1 cellular context compared by ENCODE assay signal in genomic region chr5:1484416-1485319, GRCh38.
TF ChIP-seq lines count a peak whose summit lies in the region.

No MANE protein-coding gene starts in this region.

TF ChIP-seq in GM12878, 131 proteins besides CTCF, POLR2A, EP300 and RAD21 (continued from another document):
- TF ChIP-seq, protein P1, sequence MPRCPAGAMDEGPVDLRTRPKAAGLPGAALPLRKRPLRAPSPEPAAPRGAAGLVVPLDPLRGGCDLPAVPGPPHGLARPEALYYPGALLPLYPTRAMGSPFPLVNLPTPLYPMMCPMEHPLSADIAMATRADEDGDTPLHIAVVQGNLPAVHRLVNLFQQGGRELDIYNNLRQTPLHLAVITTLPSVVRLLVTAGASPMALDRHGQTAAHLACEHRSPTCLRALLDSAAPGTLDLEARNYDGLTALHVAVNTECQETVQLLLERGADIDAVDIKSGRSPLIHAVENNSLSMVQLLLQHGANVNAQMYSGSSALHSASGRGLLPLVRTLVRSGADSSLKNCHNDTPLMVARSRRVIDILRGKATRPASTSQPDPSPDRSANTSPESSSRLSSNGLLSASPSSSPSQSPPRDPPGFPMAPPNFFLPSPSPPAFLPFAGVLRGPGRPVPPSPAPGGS (IDR thresholded peaks at IDR 0.05; ENCODE audit: borderline replicate concordance, insufficient read depth, low read depth, low read length, poor library complexity, severe bottlenecking) = peak; percentile 94
- TF ChIP-seq ZBED1 (IDR thresholded peaks at IDR 0.05; ENCODE audit: borderline replicate concordance) (peak; percentile 80; the same call in 1 of the 2 replicates), BHLHE40 (IDR thresholded peaks at IDR 0.05; ENCODE audit: borderline replicate concordance in 1 of 2, low read depth in 2 of 2, low read length in 1 of 2) (peak; percentile 83 to 88), ZNF274 (IDR thresholded peaks at IDR 0.05; ENCODE audit: insufficient read depth, insufficient read length) (no peak), HDGF (IDR thresholded peaks at IDR 0.05) (peak; percentile 74; the same call in 1 of the 2 replicates), TBL1XR1 (IDR thresholded peaks at IDR 0.05; ENCODE audit: low read depth, low read length) (peak; percentile 95), BCL11A (IDR thresholded peaks at IDR 0.05; ENCODE audit: low read depth, low read length) (peak; percentile 87), MEF2A (IDR thresholded peaks at IDR 0.05; ENCODE audit: insufficient read depth, low read depth, low read length) (peak; percentile 73; the same call in 1 of the 2 replicates), SP1 (IDR thresholded peaks at IDR 0.05; ENCODE audit: low read depth, low read length) (peak; percentile 69), EED (IDR thresholded peaks at IDR 0.05; ENCODE audit: low read depth) (peak; percentile 83), MAX (IDR thresholded peaks at IDR 0.05; ENCODE audit: low read depth, low read length) (peak; percentile 80; the same call in 1 of the 2 replicates), ETV6 (conservative IDR thresholded peaks at IDR 0.05 in 1 of 2, IDR thresholded peaks at IDR 0.05 in 1 of 2; ENCODE audit: borderline replicate concordance in 1 of 2, low read depth in 1 of 2) (peak in 1 of 2 experiments; percentile 70; a peak in 1 of 4 replicates), E2F8 (IDR thresholded peaks at IDR 0.05; ENCODE audit: low read depth, partially characterized antibody) (no peak), RELA (IDR thresholded peaks at IDR 0.05; ENCODE audit: borderline replicate concordance, partially characterized antibody) (peak; percentile 99), YY1 (IDR thresholded peaks at IDR 0.05; ENCODE audit: low read depth, low read length) (peak; percentile 77), CBFB (IDR thresholded peaks at IDR 0.05; ENCODE audit: low read depth) (peak; percentile 84), LARP7 (IDR thresholded peaks at IDR 0.05) (peak; percentile 64; the same call in 1 of the 2 replicates), CHD1 (IDR thresholded peaks at IDR 0.05; ENCODE audit: low read depth, low read length) (no peak), ZNF687 (IDR thresholded peaks at IDR 0.05) (peak; percentile 89), JUNB (IDR thresholded peaks at IDR 0.05) (peak; percentile 65; the same call in 1 of the 2 replicates), POU2F2 (IDR thresholded peaks at IDR 0.05; ENCODE audit: borderline replicate concordance, low read depth, low read length) (peak; percentile 57; the same call in 1 of the 3 replicates)
- TF ChIP-seq, protein P2, sequence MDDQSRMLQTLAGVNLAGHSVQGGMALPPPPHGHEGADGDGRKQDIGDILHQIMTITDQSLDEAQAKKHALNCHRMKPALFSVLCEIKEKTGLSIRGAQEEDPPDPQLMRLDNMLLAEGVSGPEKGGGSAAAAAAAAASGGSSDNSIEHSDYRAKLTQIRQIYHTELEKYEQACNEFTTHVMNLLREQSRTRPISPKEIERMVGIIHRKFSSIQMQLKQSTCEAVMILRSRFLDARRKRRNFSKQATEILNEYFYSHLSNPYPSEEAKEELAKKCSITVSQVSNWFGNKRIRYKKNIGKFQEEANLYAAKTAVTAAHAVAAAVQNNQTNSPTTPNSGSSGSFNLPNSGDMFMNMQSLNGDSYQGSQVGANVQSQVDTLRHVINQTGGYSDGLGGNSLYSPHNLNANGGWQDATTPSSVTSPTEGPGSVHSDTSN (IDR thresholded peaks at IDR 0.05; ENCODE audit: insufficient replicate concordance, low read depth, low read length) = peak; percentile 57
- TF ChIP-seq, protein P3, sequence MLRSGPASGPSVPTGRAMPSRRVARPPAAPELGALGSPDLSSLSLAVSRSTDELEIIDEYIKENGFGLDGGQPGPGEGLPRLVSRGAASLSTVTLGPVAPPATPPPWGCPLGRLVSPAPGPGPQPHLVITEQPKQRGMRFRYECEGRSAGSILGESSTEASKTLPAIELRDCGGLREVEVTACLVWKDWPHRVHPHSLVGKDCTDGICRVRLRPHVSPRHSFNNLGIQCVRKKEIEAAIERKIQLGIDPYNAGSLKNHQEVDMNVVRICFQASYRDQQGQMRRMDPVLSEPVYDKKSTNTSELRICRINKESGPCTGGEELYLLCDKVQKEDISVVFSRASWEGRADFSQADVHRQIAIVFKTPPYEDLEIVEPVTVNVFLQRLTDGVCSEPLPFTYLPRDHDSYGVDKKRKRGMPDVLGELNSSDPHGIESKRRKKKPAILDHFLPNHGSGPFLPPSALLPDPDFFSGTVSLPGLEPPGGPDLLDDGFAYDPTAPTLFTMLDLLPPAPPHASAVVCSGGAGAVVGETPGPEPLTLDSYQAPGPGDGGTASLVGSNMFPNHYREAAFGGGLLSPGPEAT (IDR thresholded peaks at IDR 0.05; ENCODE audit: low read depth) = peak; percentile 99
- TF ChIP-seq, protein P4, sequence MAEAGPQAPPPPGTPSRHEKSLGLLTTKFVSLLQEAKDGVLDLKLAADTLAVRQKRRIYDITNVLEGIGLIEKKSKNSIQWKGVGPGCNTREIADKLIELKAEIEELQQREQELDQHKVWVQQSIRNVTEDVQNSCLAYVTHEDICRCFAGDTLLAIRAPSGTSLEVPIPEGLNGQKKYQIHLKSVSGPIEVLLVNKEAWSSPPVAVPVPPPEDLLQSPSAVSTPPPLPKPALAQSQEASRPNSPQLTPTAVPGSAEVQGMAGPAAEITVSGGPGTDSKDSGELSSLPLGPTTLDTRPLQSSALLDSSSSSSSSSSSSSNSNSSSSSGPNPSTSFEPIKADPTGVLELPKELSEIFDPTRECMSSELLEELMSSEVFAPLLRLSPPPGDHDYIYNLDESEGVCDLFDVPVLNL (IDR thresholded peaks at IDR 0.05; ENCODE audit: low read depth, low read length) = no peak
- TF ChIP-seq, protein P5, sequence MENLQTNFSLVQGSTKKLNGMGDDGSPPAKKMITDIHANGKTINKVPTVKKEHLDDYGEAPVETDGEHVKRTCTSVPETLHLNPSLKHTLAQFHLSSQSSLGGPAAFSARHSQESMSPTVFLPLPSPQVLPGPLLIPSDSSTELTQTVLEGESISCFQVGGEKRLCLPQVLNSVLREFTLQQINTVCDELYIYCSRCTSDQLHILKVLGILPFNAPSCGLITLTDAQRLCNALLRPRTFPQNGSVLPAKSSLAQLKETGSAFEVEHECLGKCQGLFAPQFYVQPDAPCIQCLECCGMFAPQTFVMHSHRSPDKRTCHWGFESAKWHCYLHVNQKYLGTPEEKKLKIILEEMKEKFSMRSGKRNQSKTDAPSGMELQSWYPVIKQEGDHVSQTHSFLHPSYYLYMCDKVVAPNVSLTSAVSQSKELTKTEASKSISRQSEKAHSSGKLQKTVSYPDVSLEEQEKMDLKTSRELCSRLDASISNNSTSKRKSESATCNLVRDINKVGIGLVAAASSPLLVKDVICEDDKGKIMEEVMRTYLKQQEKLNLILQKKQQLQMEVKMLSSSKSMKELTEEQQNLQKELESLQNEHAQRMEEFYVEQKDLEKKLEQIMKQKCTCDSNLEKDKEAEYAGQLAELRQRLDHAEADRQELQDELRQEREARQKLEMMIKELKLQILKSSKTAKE (IDR thresholded peaks at IDR 0.05; ENCODE audit: low read depth, poor library complexity, severe bottlenecking) = peak; percentile 85
- TF ChIP-seq, protein P6, sequence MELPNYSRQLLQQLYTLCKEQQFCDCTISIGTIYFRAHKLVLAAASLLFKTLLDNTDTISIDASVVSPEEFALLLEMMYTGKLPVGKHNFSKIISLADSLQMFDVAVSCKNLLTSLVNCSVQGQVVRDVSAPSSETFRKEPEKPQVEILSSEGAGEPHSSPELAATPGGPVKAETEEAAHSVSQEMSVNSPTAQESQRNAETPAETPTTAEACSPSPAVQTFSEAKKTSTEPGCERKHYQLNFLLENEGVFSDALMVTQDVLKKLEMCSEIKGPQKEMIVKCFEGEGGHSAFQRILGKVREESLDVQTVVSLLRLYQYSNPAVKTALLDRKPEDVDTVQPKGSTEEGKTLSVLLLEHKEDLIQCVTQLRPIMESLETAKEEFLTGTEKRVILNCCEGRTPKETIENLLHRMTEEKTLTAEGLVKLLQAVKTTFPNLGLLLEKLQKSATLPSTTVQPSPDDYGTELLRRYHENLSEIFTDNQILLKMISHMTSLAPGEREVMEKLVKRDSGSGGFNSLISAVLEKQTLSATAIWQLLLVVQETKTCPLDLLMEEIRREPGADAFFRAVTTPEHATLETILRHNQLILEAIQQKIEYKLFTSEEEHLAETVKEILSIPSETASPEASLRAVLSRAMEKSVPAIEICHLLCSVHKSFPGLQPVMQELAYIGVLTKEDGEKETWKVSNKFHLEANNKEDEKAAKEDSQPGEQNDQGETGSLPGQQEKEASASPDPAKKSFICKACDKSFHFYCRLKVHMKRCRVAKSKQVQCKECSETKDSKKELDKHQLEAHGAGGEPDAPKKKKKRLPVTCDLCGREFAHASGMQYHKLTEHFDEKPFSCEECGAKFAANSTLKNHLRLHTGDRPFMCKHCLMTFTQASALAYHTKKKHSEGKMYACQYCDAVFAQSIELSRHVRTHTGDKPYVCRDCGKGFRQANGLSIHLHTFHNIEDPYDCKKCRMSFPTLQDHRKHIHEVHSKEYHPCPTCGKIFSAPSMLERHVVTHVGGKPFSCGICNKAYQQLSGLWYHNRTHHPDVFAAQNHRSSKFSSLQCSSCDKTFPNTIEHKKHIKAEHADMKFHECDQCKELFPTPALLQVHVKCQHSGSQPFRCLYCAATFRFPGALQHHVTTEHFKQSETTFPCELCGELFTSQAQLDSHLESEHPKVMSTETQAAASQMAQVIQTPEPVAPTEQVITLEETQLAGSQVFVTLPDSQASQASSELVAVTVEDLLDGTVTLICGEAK (IDR thresholded peaks at IDR 0.05; ENCODE audit: borderline replicate concordance) = no peak
